In the genomic region with DNA sequence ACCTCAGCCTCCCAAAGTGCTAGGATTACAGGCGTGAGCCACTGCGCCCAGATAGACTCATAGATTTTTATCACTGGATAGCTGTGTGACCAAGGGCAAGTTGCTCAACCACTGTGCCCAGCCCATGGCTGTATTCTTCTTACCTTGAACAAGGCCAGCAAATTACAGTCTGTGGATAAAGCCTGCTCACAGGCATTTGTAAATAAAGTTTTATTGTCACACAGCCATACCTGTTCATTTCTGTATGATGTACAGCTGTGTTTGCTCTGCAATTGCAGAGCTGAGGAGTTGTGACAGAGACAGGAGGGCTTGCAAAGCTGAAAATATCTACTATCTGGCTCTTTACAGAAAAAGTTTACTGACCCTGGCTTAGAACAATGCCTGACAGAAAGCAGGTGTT, we compare ENCODE assay signal across 24 cellular contexts. TPM values are rescaled to one million over a fixed set of nuclear protein-coding genes. Genes with fewer than 3 reads are reported as not detected.
DNase-seq lines count a peak whose midpoint lies in the region; ATAC-seq, FAIRE-seq and TF ChIP-seq lines count a peak whose summit lies in the region.
"Had no signal": no experiment of that assay in that cellular context is flagged by ENCODE, and none has a peak within 500 bp of the region (broad histone marks: within the 10 kb centered on the region; RNA-seq: fewer than 3 reads in every experiment).

No MANE protein-coding gene starts in this region.

- H2AFZ ChIP-seq in HepG2 (ENCODE audit: low read length) (no peak overlapping the region), PC-3 (ENCODE audit: low read length) (no peak overlapping the region)

- H3K4me1 ChIP-seq in HepG2 (ENCODE audit: insufficient read depth, low read length) (0 out of 2 replicates have a peak, but pooled peaks cover 6% of the 10 kb centered on the region), right lobe of liver (no peaks in the 10 kb centered on the region), PC-3 (ENCODE audit: insufficient read depth, low read length) (no peaks in the 10 kb centered on the region)
- H3K4me1 ChIP-seq: A549; BE2C; BLaER1 treated with 17β-estradiol and CSF1 and Interleukin-3, amounts not matched to agents 10 nM and 100 nM had no signal

- H4K20me1 ChIP-seq in HepG2 (ENCODE audit: insufficient read depth, low read length) (no peaks in the 10 kb centered on the region), PC-3 (ENCODE audit: low read length) (no peaks in the 10 kb centered on the region)
- H4K20me1 ChIP-seq: BLaER1 treated with 17β-estradiol and CSF1 and Interleukin-3, amounts not matched to agents 10 nM and 100 nM had no signal

- no peaks in the 10 kb centered on the region for H3K79me2 ChIP-seq in HepG2 (ENCODE audit: insufficient read depth, low read length)
- no peaks in the 10 kb centered on the region for H3K79me2 ChIP-seq in PC-3 (ENCODE audit: low read length)

- H3K36me3 ChIP-seq in HepG2 (replicated peaks in 1 of 2; ENCODE audit: control insufficient read depth in 1 of 2, insufficient read depth in 2 of 2, low read length in 2 of 2): no peaks in the 10 kb centered on the region
- no peaks in the 10 kb centered on the region for H3K36me3 ChIP-seq in right lobe of liver
- H3K36me3 ChIP-seq in PC-3 (ENCODE audit: low read depth, low read length): no peaks in the 10 kb centered on the region
- H3K36me3 ChIP-seq: BE2C; BLaER1 treated with 17β-estradiol and CSF1 and Interleukin-3, amounts not matched to agents 10 nM and 100 nM had no signal

- CTCF ChIA-PET in HepG2 (lab: Yijun Ruan, JAX; ENCODE audit: low intra/inter-chr PET ratio, low total read pairs) (no interaction called here), PC-3 (lab: Charles Lee) (no interaction called here)

- no peak for TF ChIP-seq EP300 in HepG2 (IDR thresholded peaks at IDR 0.05; ENCODE audit: low read depth in 2 of 2, low read length in 2 of 2)
- no peak for TF ChIP-seq EP300 in HepG2 (CRISPR knock-in tag; IDR thresholded peaks at IDR 0.05; ENCODE audit: borderline replicate concordance)

- H3K4me3 ChIP-seq in HepG2 (replicated peaks in 1 of 3; ENCODE audit: insufficient read depth in 1 of 3, low read depth in 2 of 3, low read length in 3 of 3): no peak overlapping the region
- H3K4me3 ChIP-seq in right lobe of liver: no peak overlapping the region
- no peak overlapping the region for H3K4me3 ChIP-seq in PC-3 (ENCODE audit: low read length)
- H3K4me3 ChIP-seq: A549; BLaER1 treated with 17β-estradiol and CSF1 and Interleukin-3, amounts not matched to agents 10 nM and 100 nM had no signal

- H3K4me2 ChIP-seq in HepG2 (ENCODE audit: low read depth, low read length) (no peak overlapping the region), PC-3 (ENCODE audit: low read length) (no peak overlapping the region)
- H3K4me2 ChIP-seq: A549; BLaER1 treated with 17β-estradiol and CSF1 and Interleukin-3, amounts not matched to agents 10 nM and 100 nM had no signal

- H3K9me3 ChIP-seq in HepG2 (ENCODE audit: low read length): no peaks in the 10 kb centered on the region
- no peaks in the 10 kb centered on the region for H3K9me3 ChIP-seq in right lobe of liver
- H3K9me3 ChIP-seq in PC-3 (ENCODE audit: low read length): no peaks in the 10 kb centered on the region
- H3K9me3 ChIP-seq: A549, BE2C had no signal

- FAIRE-seq in HepG2 (lab: Jason Lieb, UNC): no peak
- FAIRE-seq: A549, D721Med, G401.6, GM12892 had no signal

- WGBS in HepG2 (ENCODE audit: low lambda C conversion rate): 6% methylated on average over 2 of the region's 2 CpGs
- WGBS in right lobe of liver (ENCODE audit: insufficient coverage, low coverage, low lambda C conversion rate, missing lambda C conversion rate): 31% methylated on average over 2 of the region's 2 CpGs

- H3K27ac ChIP-seq in HepG2 (ENCODE audit: extremely low read length, insufficient read depth, low read length) (no peak overlapping the region), right lobe of liver (no peak overlapping the region), PC-3 (ENCODE audit: low read length) (no peak overlapping the region)
- H3K27ac ChIP-seq: A549; BLaER1 treated with 17β-estradiol and CSF1 and Interleukin-3, amounts not matched to agents 10 nM and 100 nM had no signal

- POLR2A ChIA-PET in HepG2 (lab: Yijun Ruan, JAX) (no interaction called here), PC-3 (lab: Charles Lee; ENCODE audit: unreplicated experiment) (no interaction called here)

- TF ChIP-seq POLR2A in HepG2 (IDR thresholded peaks at IDR 0.05; ENCODE audit: insufficient read depth in 1 of 2, low read depth in 2 of 2, low read length in 2 of 2) (no peak), right lobe of liver (IDR thresholded peaks at IDR 0.05) (no peak)

- intact Hi-C loops in HepG2 (cut with micrococcal nuclease; ENCODE audit: unreplicated experiment): no loop called here
- intact Hi-C loops in right lobe of liver (cut with DNase I): no loop called here
- intact Hi-C loops in PC-3 (cut with micrococcal nuclease): no loop called here

- DNase-seq in NCI-H1105 treated with DMSO at 0.1 percent for 48 hours (lab: John Stamatoyannopoulos, UW): peak; percentile 7
- DNase-seq in NCI-H1105 (lab: John Stamatoyannopoulos, UW): no peak
- DNase-seq in HepG2 (ENCODE audit: low spot score): no peak
- no peak for DNase-seq in right lobe of liver
- DNase-seq in PC-3: peak; percentile 37
- DNase-seq in H4 (ENCODE audit: low spot score): no peak
- DNase-seq: 8988T; ACHN; AML-193; BE2C; CD4-positive, alpha-beta T cell; CD8-positive, alpha-beta memory T cell; DMS 273 treated with DMSO at 0.1 percent for 48 hours; DND-41; GOT3; H7; HCEC 1CT had no signal

- in situ Hi-C loops in HepG2 (cut with HindIII; ENCODE audit: extremely low pct_ligation_motif_present, low pct_unique_long_range_greater_than_20kb): no loop called here

- H3F3A ChIP-seq in PC-3 (ENCODE audit: low read length, unreplicated experiment): no peaks in the 10 kb centered on the region

- H3K9ac ChIP-seq in HepG2 (ENCODE audit: insufficient read depth, low read depth, low read length) (no peak overlapping the region), PC-3 (ENCODE audit: low read length) (no peak overlapping the region)
- H3K9ac ChIP-seq: BLaER1 treated with 17β-estradiol and CSF1 and Interleukin-3, amounts not matched to agents 10 nM and 100 nM had no signal

- no peaks in the 10 kb centered on the region for H3K9me2 ChIP-seq in PC-3 (replicated peaks; ENCODE audit: low read length)

- TF ChIP-seq RAD21 in HepG2 (CRISPR knock-in tag; IDR thresholded peaks at IDR 0.05): no peak

- H3K27me3 ChIP-seq in HepG2 (ENCODE audit: control insufficient read depth in 1 of 2, insufficient read depth in 2 of 2, low read length in 2 of 2): no peaks in the 10 kb centered on the region; a peak in 2 of 5 replicates
- no peaks in the 10 kb centered on the region for H3K27me3 ChIP-seq in right lobe of liver
- peaks cover 41% of the 10 kb centered on the region for H3K27me3 ChIP-seq in PC-3 (ENCODE audit: low read length)
- H3K27me3 ChIP-seq: BLaER1 treated with 17β-estradiol and CSF1 and Interleukin-3, amounts not matched to agents 10 nM and 100 nM had no signal

- ATAC-seq in HepG2 (peak; percentile 33; the same call in 1 of the 3 replicates), right lobe of liver (no peak), PC-3 (no peak), HG03108 (IDR thresholded peaks at IDR 0.05; ENCODE audit: unreplicated experiment) (no peak)
- ATAC-seq: A549 had no signal

- TF ChIP-seq CTCF in HepG2 (CRISPR knock-in tag; IDR thresholded peaks at IDR 0.05) (no peak), right lobe of liver (IDR thresholded peaks at IDR 0.05) (no peak), PC-3 (conservative IDR thresholded peaks at IDR 0.05; ENCODE audit: low read depth, low read length) (no peak)

- no TSS peak for BruUV-seq in HepG2 (replicated peaks; lab: Mats Ljungman, UMichigan)
- no TSS peak for BruUV-seq in PC-3 (replicated peaks; lab: Mats Ljungman, UMichigan)

RNA-seq across cellular contexts. Expression of gene LHX5, which starts 35.2 kb away (rescaled TPM):
- total RNA-seq in HepG2 (2016; rRNA removed; fragmentation: Illumina TruSeq; extraction: Trizol) (not detected in 2 replicates), right lobe of liver (not detected), PC-3 (2014; rRNA removed) (0.23 and 0.26 TPM in 2 replicates)
- total RNA-seq in HepG2 (2016; cell fraction: cytosol; rRNA removed; fragmentation: Illumina TruSeq; extraction: Trizol; ENCODE audit: low read depth): not detected in 2 replicates
- not detected in 2 replicates for total RNA-seq in HepG2 (2016; cell fraction: insoluble cytoplasmic fraction; rRNA removed; fragmentation: Illumina TruSeq; extraction: Trizol)
- total RNA-seq in HepG2 (2016; cell fraction: membrane; rRNA removed; fragmentation: Illumina TruSeq; extraction: Trizol): not detected in 2 replicates
- total RNA-seq in HepG2 (2016; cell fraction: nucleus; rRNA removed; fragmentation: Illumina TruSeq; extraction: Trizol): not detected in 2 replicates
- 0.01 TPM in 1 of 2 replicates, not detected in the other for polyA plus RNA-seq in HepG2 (2011; rRNA removed)
- polyA plus RNA-seq in HepG2 (2011; cell fraction: cytosol; rRNA removed): 0.04 and 0.07 TPM in 2 replicates
- polyA plus RNA-seq in HepG2 (2011; cell fraction: nucleus; rRNA removed): not detected in 2 replicates
- not detected in 2 replicates for polyA plus RNA-seq in HepG2 (2012)
- polyA plus RNA-seq in HepG2 (2016; cell fraction: cytosol; fragmentation: Illumina TruSeq; extraction: Trizol; ENCODE audit: low read depth): not detected in 2 replicates
- not detected in 2 replicates for polyA plus RNA-seq in HepG2 (2016; cell fraction: insoluble cytoplasmic fraction; fragmentation: Illumina TruSeq; extraction: Trizol; ENCODE audit: low read depth)
- not detected in 2 replicates for polyA plus RNA-seq in HepG2 (2016; cell fraction: membrane; fragmentation: Illumina TruSeq; extraction: Trizol; ENCODE audit: low read depth)
- polyA plus RNA-seq in HepG2 (2016; cell fraction: nucleus; fragmentation: Illumina TruSeq; extraction: Trizol; ENCODE audit: insufficient read depth, low read depth): not detected in 2 replicates
- polyA minus RNA-seq in HepG2 (2011; rRNA and poly(A)+ RNA removed; ENCODE audit: low replicate concordance): not detected in 2 replicates
- polyA minus RNA-seq in HepG2 (2011; cell fraction: cytosol; rRNA and poly(A)+ RNA removed): not detected in 2 replicates
- not detected in 2 replicates for polyA minus RNA-seq in HepG2 (2011; cell fraction: nucleus; rRNA and poly(A)+ RNA removed)
- not detected in 2 replicates for total RNA-seq in H4 (2014; rRNA removed; shearing (Covaris generic))
- total RNA-seq: CD4-positive, alpha-beta T cell; CD8-positive, alpha-beta memory T cell had no signal
- polyA plus RNA-seq: A549; CD14-positive monocyte; CD8-positive, alpha-beta memory T cell had no signal

Comparison
In these comparisons a context has a peak if more than half of its experiments do, and no peak if none do; other contexts are left out.
1. DNase-seq: peak in NCI-H1105 treated with DMSO at 0.1 percent for 48 hours (single experiment) and PC-3 (single experiment); none in NCI-H1105 (single experiment), HepG2 (single experiment), right lobe of liver (0 of 3) and H4 (single experiment).